ENCODE assay signal across 1 cellular context in the genomic region with DNA sequence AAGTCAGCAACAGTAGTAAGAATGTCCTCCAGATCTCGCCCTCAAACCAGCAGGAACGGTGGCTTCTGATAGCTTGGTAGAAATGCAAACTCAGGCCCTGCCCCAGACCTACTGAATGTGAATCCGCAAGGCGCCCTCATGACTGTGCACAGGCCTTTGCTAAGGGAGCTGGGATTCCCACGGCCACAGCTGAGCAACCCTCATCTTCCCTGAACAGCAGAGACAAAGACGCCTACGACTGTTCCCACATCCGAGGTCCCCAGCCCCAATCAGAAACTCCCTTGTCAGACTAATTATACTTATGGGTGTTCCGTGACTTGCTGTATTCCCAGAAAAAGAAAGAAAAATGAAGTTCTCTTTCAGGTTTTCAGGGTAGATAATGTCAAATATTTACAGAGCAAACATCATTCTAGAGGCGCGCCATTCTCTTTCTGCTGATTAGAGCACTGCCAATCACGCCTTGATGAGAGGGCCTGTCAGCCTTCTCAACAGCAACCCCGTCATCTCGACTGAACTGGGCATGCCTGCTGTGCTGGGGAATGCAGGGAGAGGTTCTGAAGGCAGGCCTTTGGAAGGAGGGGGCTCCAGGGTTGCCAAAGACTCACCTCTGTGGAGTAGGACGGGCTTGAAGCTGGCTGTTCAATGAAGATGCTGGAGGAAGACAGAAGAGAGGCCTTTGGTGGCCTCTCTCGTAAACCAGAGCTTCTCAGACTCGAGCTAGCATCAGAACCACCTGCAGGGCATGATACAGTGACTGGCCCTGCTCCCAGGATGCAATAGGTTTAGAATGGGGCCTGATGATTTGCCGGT.
A peak's percentile ranks its signal among the peaks of the same experiment; 100 is the strongest.
TF ChIP-seq lines count a peak whose summit lies in the region.

No MANE protein-coding gene starts in this region.

TF ChIP-seq in K562, 482 proteins besides CTCF, POLR2A, EP300 and RAD21 (continued from another document):
- TF ChIP-seq SMARCE1 (IDR thresholded peaks at IDR 0.05) (no peak), NR2F6 (CRISPR knock-in tag; IDR thresholded peaks at IDR 0.05) (no peak), BRCA1 (IDR thresholded peaks at IDR 0.05) (no peak), BRCA1 (CRISPR knock-in tag; IDR thresholded peaks at IDR 0.05) (no peak), RBM15 (IDR thresholded peaks at IDR 0.05; ENCODE audit: insufficient read depth, low read length) (no peak), FOXJ2 (tag; IDR thresholded peaks at IDR 0.05) (no peak), MTF1 (CRISPR knock-in tag; IDR thresholded peaks at IDR 0.05; ENCODE audit: borderline replicate concordance) (no peak), GTF2F1 (IDR thresholded peaks at IDR 0.05; ENCODE audit: low read depth, low read length) (no peak), ARHGAP35 (IDR thresholded peaks at IDR 0.05; ENCODE audit: partially characterized antibody) (no peak), GABPB2 (CRISPR knock-in tag; conservative IDR thresholded peaks at IDR 0.05) (no peak), NFYB (IDR thresholded peaks at IDR 0.05; ENCODE audit: extremely low read depth, insufficient read length) (no peak), ZNF146 (CRISPR knock-in tag; IDR thresholded peaks at IDR 0.05; ENCODE audit: unreplicated experiment) (no peak), JUND (IDR thresholded peaks at IDR 0.05; ENCODE audit: borderline replicate concordance, low read depth, low read length) (no peak), JUND (tag; IDR thresholded peaks at IDR 0.05; ENCODE audit: borderline replicate concordance, low read depth, low read length) (no peak), LEF1 (IDR thresholded peaks at IDR 0.05) (no peak), CBFA2T3 (IDR thresholded peaks at IDR 0.05) (0 out of 2 replicates have a peak, but pooled peaks have one; percentile 12), ZNF57 (CRISPR knock-in tag; IDR thresholded peaks at IDR 0.05) (no peak), ZNF324 (CRISPR knock-in tag; IDR thresholded peaks at IDR 0.05) (no peak), TSC22D4 (tag; IDR thresholded peaks at IDR 0.05) (no peak), ZNF780A (CRISPR knock-in tag; IDR thresholded peaks at IDR 0.05) (no peak), MEF2D (tag; conservative IDR thresholded peaks at IDR 0.05; ENCODE audit: low read depth) (no peak), MAFG (tag; conservative IDR thresholded peaks at IDR 0.05) (0 out of 2 replicates have a peak, but pooled peaks have one; percentile 14), SLC30A9 (CRISPR knock-in tag; IDR thresholded peaks at IDR 0.05) (no peak), LARP7 (IDR thresholded peaks at IDR 0.05) (no peak), CBX8 (IDR thresholded peaks at IDR 0.05; ENCODE audit: borderline replicate concordance, extremely low read depth, low read depth, low read length, poor library complexity, severe bottlenecking) (no peak), MEIS2 (IDR thresholded peaks at IDR 0.05; ENCODE audit: partially characterized antibody) (peak; percentile 67), NCOA2 (IDR thresholded peaks at IDR 0.05; ENCODE audit: partially characterized antibody in 2 of 2) (no peak), C11orf30 (IDR thresholded peaks at IDR 0.05; ENCODE audit: low read depth) (no peak), YBX1 (IDR thresholded peaks at IDR 0.05) (no peak)
- TF ChIP-seq, protein P1, sequence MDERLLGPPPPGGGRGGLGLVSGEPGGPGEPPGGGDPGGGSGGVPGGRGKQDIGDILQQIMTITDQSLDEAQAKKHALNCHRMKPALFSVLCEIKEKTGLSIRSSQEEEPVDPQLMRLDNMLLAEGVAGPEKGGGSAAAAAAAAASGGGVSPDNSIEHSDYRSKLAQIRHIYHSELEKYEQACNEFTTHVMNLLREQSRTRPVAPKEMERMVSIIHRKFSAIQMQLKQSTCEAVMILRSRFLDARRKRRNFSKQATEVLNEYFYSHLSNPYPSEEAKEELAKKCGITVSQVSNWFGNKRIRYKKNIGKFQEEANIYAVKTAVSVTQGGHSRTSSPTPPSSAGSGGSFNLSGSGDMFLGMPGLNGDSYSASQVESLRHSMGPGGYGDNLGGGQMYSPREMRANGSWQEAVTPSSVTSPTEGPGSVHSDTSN (CRISPR knock-in tag; IDR thresholded peaks at IDR 0.05; ENCODE audit: low read depth): no peak
- TF ChIP-seq, protein P1 (tag; conservative IDR thresholded peaks at IDR 0.05; ENCODE audit: low read depth): peak; percentile 28; the same call in 1 of the 2 replicates
- TF ChIP-seq, protein P2, sequence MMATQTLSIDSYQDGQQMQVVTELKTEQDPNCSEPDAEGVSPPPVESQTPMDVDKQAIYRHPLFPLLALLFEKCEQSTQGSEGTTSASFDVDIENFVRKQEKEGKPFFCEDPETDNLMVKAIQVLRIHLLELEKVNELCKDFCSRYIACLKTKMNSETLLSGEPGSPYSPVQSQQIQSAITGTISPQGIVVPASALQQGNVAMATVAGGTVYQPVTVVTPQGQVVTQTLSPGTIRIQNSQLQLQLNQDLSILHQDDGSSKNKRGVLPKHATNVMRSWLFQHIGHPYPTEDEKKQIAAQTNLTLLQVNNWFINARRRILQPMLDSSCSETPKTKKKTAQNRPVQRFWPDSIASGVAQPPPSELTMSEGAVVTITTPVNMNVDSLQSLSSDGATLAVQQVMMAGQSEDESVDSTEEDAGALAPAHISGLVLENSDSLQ (IDR thresholded peaks at IDR 0.05): peak; percentile 88
- TF ChIP-seq, protein P3, sequence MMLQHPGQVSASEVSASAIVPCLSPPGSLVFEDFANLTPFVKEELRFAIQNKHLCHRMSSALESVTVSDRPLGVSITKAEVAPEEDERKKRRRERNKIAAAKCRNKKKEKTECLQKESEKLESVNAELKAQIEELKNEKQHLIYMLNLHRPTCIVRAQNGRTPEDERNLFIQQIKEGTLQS (IDR thresholded peaks at IDR 0.05): no peak
- TF ChIP-seq, protein P3 (CRISPR knock-in tag; conservative IDR thresholded peaks at IDR 0.05): no peak
- TF ChIP-seq, protein P4, sequence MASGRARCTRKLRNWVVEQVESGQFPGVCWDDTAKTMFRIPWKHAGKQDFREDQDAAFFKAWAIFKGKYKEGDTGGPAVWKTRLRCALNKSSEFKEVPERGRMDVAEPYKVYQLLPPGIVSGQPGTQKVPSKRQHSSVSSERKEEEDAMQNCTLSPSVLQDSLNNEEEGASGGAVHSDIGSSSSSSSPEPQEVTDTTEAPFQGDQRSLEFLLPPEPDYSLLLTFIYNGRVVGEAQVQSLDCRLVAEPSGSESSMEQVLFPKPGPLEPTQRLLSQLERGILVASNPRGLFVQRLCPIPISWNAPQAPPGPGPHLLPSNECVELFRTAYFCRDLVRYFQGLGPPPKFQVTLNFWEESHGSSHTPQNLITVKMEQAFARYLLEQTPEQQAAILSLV (tag; IDR thresholded peaks at IDR 0.05): no peak
- TF ChIP-seq, protein P5, sequence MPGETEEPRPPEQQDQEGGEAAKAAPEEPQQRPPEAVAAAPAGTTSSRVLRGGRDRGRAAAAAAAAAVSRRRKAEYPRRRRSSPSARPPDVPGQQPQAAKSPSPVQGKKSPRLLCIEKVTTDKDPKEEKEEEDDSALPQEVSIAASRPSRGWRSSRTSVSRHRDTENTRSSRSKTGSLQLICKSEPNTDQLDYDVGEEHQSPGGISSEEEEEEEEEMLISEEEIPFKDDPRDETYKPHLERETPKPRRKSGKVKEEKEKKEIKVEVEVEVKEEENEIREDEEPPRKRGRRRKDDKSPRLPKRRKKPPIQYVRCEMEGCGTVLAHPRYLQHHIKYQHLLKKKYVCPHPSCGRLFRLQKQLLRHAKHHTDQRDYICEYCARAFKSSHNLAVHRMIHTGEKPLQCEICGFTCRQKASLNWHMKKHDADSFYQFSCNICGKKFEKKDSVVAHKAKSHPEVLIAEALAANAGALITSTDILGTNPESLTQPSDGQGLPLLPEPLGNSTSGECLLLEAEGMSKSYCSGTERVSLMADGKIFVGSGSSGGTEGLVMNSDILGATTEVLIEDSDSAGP (CRISPR knock-in tag; IDR thresholded peaks at IDR 0.05): no peak
- TF ChIP-seq, protein P6, sequence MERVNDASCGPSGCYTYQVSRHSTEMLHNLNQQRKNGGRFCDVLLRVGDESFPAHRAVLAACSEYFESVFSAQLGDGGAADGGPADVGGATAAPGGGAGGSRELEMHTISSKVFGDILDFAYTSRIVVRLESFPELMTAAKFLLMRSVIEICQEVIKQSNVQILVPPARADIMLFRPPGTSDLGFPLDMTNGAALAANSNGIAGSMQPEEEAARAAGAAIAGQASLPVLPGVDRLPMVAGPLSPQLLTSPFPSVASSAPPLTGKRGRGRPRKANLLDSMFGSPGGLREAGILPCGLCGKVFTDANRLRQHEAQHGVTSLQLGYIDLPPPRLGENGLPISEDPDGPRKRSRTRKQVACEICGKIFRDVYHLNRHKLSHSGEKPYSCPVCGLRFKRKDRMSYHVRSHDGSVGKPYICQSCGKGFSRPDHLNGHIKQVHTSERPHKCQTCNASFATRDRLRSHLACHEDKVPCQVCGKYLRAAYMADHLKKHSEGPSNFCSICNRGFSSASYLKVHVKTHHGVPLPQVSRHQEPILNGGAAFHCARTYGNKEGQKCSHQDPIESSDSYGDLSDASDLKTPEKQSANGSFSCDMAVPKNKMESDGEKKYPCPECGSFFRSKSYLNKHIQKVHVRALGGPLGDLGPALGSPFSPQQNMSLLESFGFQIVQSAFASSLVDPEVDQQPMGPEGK (CRISPR knock-in tag; IDR thresholded peaks at IDR 0.05; ENCODE audit: borderline replicate concordance): no peak
- TF ChIP-seq, protein P7, sequence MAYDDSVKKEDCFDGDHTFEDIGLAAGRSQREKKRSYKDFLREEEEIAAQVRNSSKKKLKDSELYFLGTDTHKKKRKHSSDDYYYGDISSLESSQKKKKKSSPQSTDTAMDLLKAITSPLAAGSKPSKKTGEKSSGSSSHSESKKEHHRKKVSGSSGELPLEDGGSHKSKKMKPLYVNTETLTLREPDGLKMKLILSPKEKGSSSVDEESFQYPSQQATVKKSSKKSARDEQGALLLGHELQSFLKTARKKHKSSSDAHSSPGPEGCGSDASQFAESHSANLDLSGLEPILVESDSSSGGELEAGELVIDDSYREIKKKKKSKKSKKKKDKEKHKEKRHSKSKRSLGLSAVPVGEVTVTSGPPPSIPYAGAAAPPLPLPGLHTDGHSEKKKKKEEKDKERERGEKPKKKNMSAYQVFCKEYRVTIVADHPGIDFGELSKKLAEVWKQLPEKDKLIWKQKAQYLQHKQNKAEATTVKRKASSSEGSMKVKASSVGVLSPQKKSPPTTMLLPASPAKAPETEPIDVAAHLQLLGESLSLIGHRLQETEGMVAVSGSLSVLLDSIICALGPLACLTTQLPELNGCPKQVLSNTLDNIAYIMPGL (CRISPR knock-in tag; IDR thresholded peaks at IDR 0.05): no peak
